In the genomic region with DNA sequence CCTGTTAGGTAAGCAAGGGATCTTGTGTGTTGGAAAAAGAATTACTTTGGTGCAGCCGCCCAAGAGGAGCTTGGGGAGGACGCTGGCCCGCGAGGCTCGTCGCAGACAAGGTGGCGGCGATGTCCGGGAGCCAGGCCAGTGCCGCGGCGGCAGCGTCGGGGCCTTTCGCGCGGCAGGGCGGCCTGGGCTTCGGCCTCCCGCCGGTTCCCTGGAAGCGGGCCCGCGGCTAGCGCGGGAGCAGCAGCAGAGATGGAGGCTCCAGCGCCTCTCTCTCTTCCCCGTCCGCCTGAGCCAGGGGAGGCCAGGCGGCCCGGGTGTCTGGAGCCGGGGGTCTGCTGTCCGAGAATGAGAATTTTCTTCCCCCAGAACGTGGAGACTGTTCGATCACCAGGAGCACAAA, we compare ENCODE assay signal across 16 cellular contexts.
A peak's percentile ranks its signal among the peaks of the same experiment; 100 is the strongest.
DNase-seq lines count a peak whose midpoint lies in the region; ATAC-seq and TF ChIP-seq lines count a peak whose summit lies in the region.
"Had no signal": no experiment of that assay in that cellular context is flagged by ENCODE, and none has a peak within 500 bp of the region (broad histone marks: within the 10 kb centered on the region; RNA-seq: fewer than 3 reads in every experiment).

No MANE protein-coding gene starts in this region.

- H3K27me3 ChIP-seq in H7 (ENCODE audit: control insufficient read depth, insufficient read depth, low read length) = no peaks in the 10 kb centered on the region
- H3K27me3 ChIP-seq in transverse colon = peaks cover 44% of the 10 kb centered on the region

- peaks cover 39% of the 10 kb centered on the region for H3K27me3 Mint-ChIP-seq in activated naive CD8-positive, alpha-beta T cell treated with anti-CD3 and anti-CD28 coated beads for 36 hours

- TF ChIP-seq CTCF in transverse colon (IDR thresholded peaks at IDR 0.05) = no peak

- intact Hi-C loops in transverse colon (cut with DNase I; ENCODE audit: low total_unique reads) = no loop called here

- H3K9me3 Mint-ChIP-seq in activated naive CD8-positive, alpha-beta T cell treated with anti-CD3 and anti-CD28 coated beads for 36 hours = no peaks in the 10 kb centered on the region
- H3K9me3 Mint-ChIP-seq: activated T-helper 1 cell treated with anti-CD3 and anti-CD28 coated beads, Interleukin-12 subunit alpha, Interleukin-12 subunit beta, Interleukin-2, Interleukin-4 antibody, amounts not matched to agents 30 ng/mL and 10 ng/mL and 1 ng/mL, durations not matched to agents 14 hours and 24 hours and 36 hours; stimulated activated effector memory CD8-positive, alpha-beta T cell treated with anti-CD3 and anti-CD28 coated beads, Interleukin-12 subunit alpha, Interleukin-12 subunit beta, amount 100 ng/mL, for 72 hours had no signal

- no peak for TF ChIP-seq EP300 in transverse colon (IDR thresholded peaks at IDR 0.05; ENCODE audit: low read depth)

- ATAC-seq in GM18498 (IDR thresholded peaks at IDR 0.05; ENCODE audit: unreplicated experiment) = no peak
- ATAC-seq: stimulated activated effector memory CD8-positive, alpha-beta T cell treated with anti-CD3 and anti-CD28 coated beads, Interleukin-12 subunit alpha, Interleukin-12 subunit beta, amount 100 ng/mL, for 72 hours had no signal

- no peak overlapping the region for H3K27ac Mint-ChIP-seq in activated naive CD8-positive, alpha-beta T cell treated with anti-CD3 and anti-CD28 coated beads for 36 hours
- H3K27ac Mint-ChIP-seq: activated T-helper 1 cell treated with anti-CD3 and anti-CD28 coated beads, Interleukin-12 subunit alpha, Interleukin-12 subunit beta, Interleukin-2, Interleukin-4 antibody, amounts not matched to agents 30 ng/mL and 10 ng/mL and 1 ng/mL, durations not matched to agents 14 hours and 24 hours and 36 hours; brain; stimulated activated effector memory CD8-positive, alpha-beta T cell treated with anti-CD3 and anti-CD28 coated beads, Interleukin-12 subunit alpha, Interleukin-12 subunit beta, amount 100 ng/mL, for 72 hours had no signal

- H3K4me3 ChIP-seq in H7 (ENCODE audit: insufficient read depth, low read depth, low read length) (no peak overlapping the region), skeletal muscle cell (ENCODE audit: low read depth, low read length) (peak overlapping the region; percentile 28), transverse colon (peak overlapping the region in 2 of 4 donors; percentile 8 to 19)

- H3K4me3 Mint-ChIP-seq in activated naive CD8-positive, alpha-beta T cell treated with anti-CD3 and anti-CD28 coated beads for 36 hours = no peak overlapping the region
- H3K4me3 Mint-ChIP-seq: activated T-helper 1 cell treated with anti-CD3 and anti-CD28 coated beads, Interleukin-12 subunit alpha, Interleukin-12 subunit beta, Interleukin-2, Interleukin-4 antibody, amounts not matched to agents 30 ng/mL and 10 ng/mL and 1 ng/mL, durations not matched to agents 14 hours and 24 hours and 36 hours; stimulated activated effector memory CD8-positive, alpha-beta T cell treated with anti-CD3 and anti-CD28 coated beads, Interleukin-12 subunit alpha, Interleukin-12 subunit beta, amount 100 ng/mL, for 72 hours had no signal

- no peaks in the 10 kb centered on the region for H3K36me3 Mint-ChIP-seq in activated naive CD8-positive, alpha-beta T cell treated with anti-CD3 and anti-CD28 coated beads for 36 hours
- H3K36me3 Mint-ChIP-seq: brain; stimulated activated effector memory CD8-positive, alpha-beta T cell treated with anti-CD3 and anti-CD28 coated beads, Interleukin-12 subunit alpha, Interleukin-12 subunit beta, amount 100 ng/mL, for 72 hours had no signal

- no peak for TF ChIP-seq POLR2A in transverse colon (IDR thresholded peaks at IDR 0.05)

- H3K36me3 ChIP-seq in H7 (replicated peaks; ENCODE audit: control insufficient read depth, insufficient read depth, low read length) (no peaks in the 10 kb centered on the region), transverse colon (no peaks in the 10 kb centered on the region)

- DNase-seq in H7 (peak; percentile 86), dermis blood vessel endothelial cell (peak; percentile 10), iris pigment epithelial cell (ENCODE audit: low read depth) (peak; percentile 32), skeletal muscle cell (ENCODE audit: low read depth) (no peak), transverse colon (no peak), kidney tubule cell (ENCODE audit: low spot score) (no peak)
- no peak for DNase-seq in activated naive CD8-positive, alpha-beta T cell treated with anti-CD3 and anti-CD28 coated beads for 36 hours
- DNase-seq: activated CD4-positive, alpha-beta T cell treated with anti-CD3 and anti-CD28 coated beads, Interleukin-2, amount 50 U/mL, for 4 hours; DMS79 treated with DMSO at 0.1 percent for 48 hours; Karpas-422; NCI-H1694; T-helper 9 cell had no signal

- H3K27ac ChIP-seq in transverse colon = no peak overlapping the region

- in situ Hi-C loops in transverse colon (cut with MboI; ENCODE audit: low pct_ligation_motif_present in 1 of 4, low pct_unique_long_range_greater_than_20kb in 1 of 4, low sequenced_read_pairs in 3 of 4) = no loop called here

- H3K4me1 Mint-ChIP-seq in activated naive CD8-positive, alpha-beta T cell treated with anti-CD3 and anti-CD28 coated beads for 36 hours = no peaks in the 10 kb centered on the region
- H3K4me1 Mint-ChIP-seq: stimulated activated effector memory CD8-positive, alpha-beta T cell treated with anti-CD3 and anti-CD28 coated beads, Interleukin-12 subunit alpha, Interleukin-12 subunit beta, amount 100 ng/mL, for 72 hours had no signal

- WGBS in transverse colon (ENCODE audit: low coverage in 1 of 2), 2 donors = 66% methylated on average over 32 of the region's 35 CpGs; no CpG with 5 or more reads in 1 of the 2 donors

- no peaks in the 10 kb centered on the region for H3K4me1 ChIP-seq in transverse colon

- no peaks in the 10 kb centered on the region for H3K9me3 ChIP-seq in transverse colon

Comparison
In these comparisons a context has a peak if more than half of its experiments do, and no peak if none do; other contexts are left out.
1. DNase-seq: peak in H7 (single experiment), dermis blood vessel endothelial cell (single experiment) and iris pigment epithelial cell (single experiment); none in skeletal muscle cell (single experiment), transverse colon (single experiment), kidney tubule cell (single experiment) and activated naive CD8-positive, alpha-beta T cell treated with anti-CD3 and anti-CD28 coated beads for 36 hours (single experiment).